Comparison of ENCODE assay signal across 24 cellular contexts in the genomic region with DNA sequence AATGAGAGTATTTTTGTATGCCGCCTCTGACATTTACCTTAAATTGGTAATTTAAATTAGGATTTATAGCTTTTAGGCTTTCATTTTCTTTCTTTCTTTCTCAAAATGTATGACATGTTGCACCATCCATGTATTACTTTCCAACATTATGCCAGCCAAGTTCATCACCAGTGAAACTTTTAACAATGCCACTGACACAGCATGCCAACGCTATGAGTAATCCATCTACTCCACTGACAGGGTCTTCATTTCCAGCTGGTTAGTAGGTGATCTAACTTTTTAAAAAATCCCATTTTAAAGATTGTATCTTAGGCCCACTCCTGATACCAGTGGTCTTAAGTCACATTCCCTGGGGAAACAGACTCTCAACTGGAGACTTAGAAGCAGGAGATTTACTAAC. TPM values are rescaled to one million over a fixed set of nuclear protein-coding genes. Genes with fewer than 3 reads are reported as not detected.
A peak's percentile ranks its signal among the peaks of the same experiment; 100 is the strongest.
DNase-seq lines count a peak whose midpoint lies in the region; TF ChIP-seq lines count a peak whose summit lies in the region.
"Had no signal": no experiment of that assay in that cellular context is flagged by ENCODE, and none has a peak within 500 bp of the region (broad histone marks: within the 10 kb centered on the region; RNA-seq: fewer than 3 reads in every experiment).

No MANE protein-coding gene starts in this region.

- intact Hi-C loops in A673 (cut with micrococcal nuclease; ENCODE audit: unreplicated experiment), result no loop called here
- intact Hi-C loops in mammary epithelial cell (cut with micrococcal nuclease), result loop anchor here (1.0 kb wide), 1 partner anchor 16 kb away; no protein-coding TSS in a partner anchor

- no peak overlapping the region for H3K4me3 Mint-ChIP-seq in immature natural killer cell
- H3K4me3 Mint-ChIP-seq: activated naive CD4-positive, alpha-beta T cell treated with anti-CD3 and anti-CD28 coated beads for 36 hours; CD14-positive monocyte; IgD-negative memory B cell had no signal

- H3K9me3 ChIP-seq in A673 (ENCODE audit: low read depth, low read length, poor library complexity, severe bottlenecking), result no peaks in the 10 kb centered on the region
- H3K9me3 ChIP-seq in mammary epithelial cell (replicated peaks; ENCODE audit: insufficient read depth, low read length), result no peaks in the 10 kb centered on the region
- H3K9me3 ChIP-seq: A549 had no signal

- H2AFZ ChIP-seq in mammary epithelial cell (ENCODE audit: low read depth, low read length), result peak overlapping the region; percentile 66

- 6% methylated on average over 2 of the region's 2 CpGs for WGBS in mammary epithelial cell (ENCODE audit: low coverage, missing lambda C conversion rate)

- BruUV-seq in A673 (replicated peaks; lab: Mats Ljungman, UMichigan), result no TSS peak
- BruUV-seq in mammary epithelial cell (replicated peaks; lab: Mats Ljungman, UMichigan), result no TSS peak

- peaks cover 0 to 4% (median 0%) of the 10 kb centered on the region in 3 donors for H3K27me3 Mint-ChIP-seq in immature natural killer cell (ENCODE audit: low read depth in 3 of 3)
- H3K27me3 Mint-ChIP-seq: IgD-negative memory B cell, progenitor cell of endocrine pancreas had no signal

- dilution Hi-C loops in mammary epithelial cell (cut with HindIII; ENCODE audit: low sequenced_read_pairs), result no loop called here

- H3K9me3 Mint-ChIP-seq in immature natural killer cell, result peaks cover 0 to 8% (median 0%) of the 10 kb centered on the region in 6 donors
- H3K9me3 Mint-ChIP-seq: activated naive CD4-positive, alpha-beta T cell treated with anti-CD3 and anti-CD28 coated beads for 36 hours; IgD-negative memory B cell had no signal

- in situ Hi-C loops in mammary epithelial cell (cut with MboI; ENCODE audit: low sequenced_read_pairs in 2 of 2), result no loop called here

- no peaks in the 10 kb centered on the region for H3K4me1 Mint-ChIP-seq in immature natural killer cell
- H3K4me1 Mint-ChIP-seq: CD14-positive monocyte, IgD-negative memory B cell had no signal

- POLR2A ChIA-PET in A673 (lab: Charles Lee; ENCODE audit: low non-redundant PET), result no interaction called here

- no peaks in the 10 kb centered on the region for H3K27me3 ChIP-seq in A673 (replicated peaks; ENCODE audit: insufficient read depth, low read depth, low read length, poor library complexity)
- no peaks in the 10 kb centered on the region for H3K27me3 ChIP-seq in mammary epithelial cell (ENCODE audit: insufficient read depth, low read length)

- no peaks in the 10 kb centered on the region for H4K20me1 ChIP-seq in mammary epithelial cell (ENCODE audit: insufficient read depth, low read length)

- CTCF ChIA-PET in A673 (lab: Charles Lee) (no interaction called here), mammary epithelial cell (lab: Charles Lee; ENCODE audit: low non-redundant PET) (interaction anchor here (0.8 kb wide), 1 partner anchor 44 kb away, joined by 7 read pairs; the partner anchor contains the start of gene CLDN1)

- no peak for TF ChIP-seq CTCF in A673 (conservative IDR thresholded peaks at IDR 0.05; ENCODE audit: low read depth, low read length)
- no peak for TF ChIP-seq CTCF in mammary epithelial cell (conservative IDR thresholded peaks at IDR 0.05 in 1 of 2, IDR thresholded peaks at IDR 0.05 in 1 of 2; ENCODE audit: extremely low read depth in 1 of 2, insufficient read depth in 1 of 2, low read depth in 1 of 2, low read length in 2 of 2)

- no peaks in the 10 kb centered on the region for H3K79me2 ChIP-seq in mammary epithelial cell (ENCODE audit: insufficient read depth, low read length)

- TF ChIP-seq EP300 in Ishikawa (IDR thresholded peaks at IDR 0.05; ENCODE audit: borderline replicate concordance), result no peak

- H3K4me3 ChIP-seq in A673 (ENCODE audit: low read depth, low read length, poor library complexity, severe bottlenecking) (no peak overlapping the region), mammary epithelial cell (replicated peaks in 1 of 3; ENCODE audit: insufficient read depth in 1 of 3, low read depth in 2 of 3, low read length in 3 of 3) (no peak overlapping the region)
- H3K4me3 ChIP-seq: A549, smooth muscle cell had no signal

- TF ChIP-seq RAD21 in Ishikawa (IDR thresholded peaks at IDR 0.05; ENCODE audit: low read depth), result no peak

- H3K36me3 Mint-ChIP-seq in immature natural killer cell, result no peaks in the 10 kb centered on the region
- H3K36me3 Mint-ChIP-seq: CD14-positive monocyte had no signal

- no peak overlapping the region for H3K4me2 ChIP-seq in mammary epithelial cell (ENCODE audit: insufficient read depth, low read depth, low read length)
- H3K4me2 ChIP-seq: A549, smooth muscle cell had no signal

- DNase-seq in A673 (ENCODE audit: low spot score) (peak; percentile 41), mammary epithelial cell (peak; percentile 72), kidney glomerular epithelial cell (lab: John Stamatoyannopoulos, UW) (peak; percentile 74), COLO829 (ENCODE audit: low spot score) (no peak), GM19240 (ENCODE audit: insufficient read length, low spot score) (no peak), NCI-H510A treated with DMSO at 0.1 percent for 48 hours (lab: John Stamatoyannopoulos, UW) (no peak), immature natural killer cell (no peak)
- DNase-seq: activated CD4-positive, alpha-beta T cell treated with anti-CD3 and anti-CD28 coated beads, Interleukin-2, amount 50 U/mL, for 4 hours; activated naive CD4-positive, alpha-beta T cell treated with anti-CD3 and anti-CD28 coated beads for 36 hours; DMS 273 treated with DMSO at 0.1 percent for 48 hours; foreskin melanocyte; hypothalamus; NCI-H2029; SHP77; stimulated activated CD4-positive, alpha-beta T cell treated with anti-CD3 and anti-CD28 coated beads, Interleukin-4, amount 100 ng/mL, for 24 hours; WERI-Rb-1 had no signal

- no peaks in the 10 kb centered on the region for H3K36me3 ChIP-seq in A673 (ENCODE audit: insufficient read depth, low read length, poor library complexity, severe bottlenecking)
- no peaks in the 10 kb centered on the region for H3K36me3 ChIP-seq in mammary epithelial cell (ENCODE audit: insufficient read depth, low read length)
- H3K36me3 ChIP-seq: WERI-Rb-1 had no signal

- no peak overlapping the region for H3K27ac Mint-ChIP-seq in immature natural killer cell
- H3K27ac Mint-ChIP-seq: activated naive CD4-positive, alpha-beta T cell treated with anti-CD3 and anti-CD28 coated beads for 36 hours; CD14-positive monocyte; IgD-negative memory B cell; progenitor cell of endocrine pancreas had no signal

- H3K27ac ChIP-seq in A673 (ENCODE audit: low read depth, low read length, poor library complexity, severe bottlenecking) (no peak overlapping the region), mammary epithelial cell (ENCODE audit: insufficient read depth, low read depth, low read length) (peak overlapping the region; percentile 65)
- H3K27ac ChIP-seq: WERI-Rb-1 had no signal

- no peaks in the 10 kb centered on the region for H3K4me1 ChIP-seq in A673 (ENCODE audit: insufficient read depth, low read length, poor library complexity, severe bottlenecking)
- peaks cover 36% of the 10 kb centered on the region for H3K4me1 ChIP-seq in mammary epithelial cell (ENCODE audit: insufficient read depth, low read length)
- H3K4me1 ChIP-seq: A549 had no signal

- H3K9ac ChIP-seq in mammary epithelial cell (ENCODE audit: insufficient read depth, low read length), result no peak overlapping the region

TF ChIP-seq in Ishikawa, 13 proteins besides CTCF, POLR2A, EP300 and RAD21:
- no peak for TF ChIP-seq EGR1 (IDR thresholded peaks at IDR 0.05)
- peak; percentile 63; the same call in 1 of the 2 replicates for TF ChIP-seq TEAD4 (IDR thresholded peaks at IDR 0.05)

RNA-seq across cellular contexts. Expression of gene CLDN16, which starts 21.8 kb away (rescaled TPM):
- 0.09 and 0.50 TPM in 2 replicates for total RNA-seq in A673 (2021)
- 1 to 10 TPM in 1 of 2 donors, under 1 TPM in 1; 0.33 to 1.3 TPM for total RNA-seq in mammary epithelial cell
- 0.08 TPM for polyA plus RNA-seq in mammary epithelial cell
- polyA minus RNA-seq in mammary epithelial cell, result not detected
- polyA plus RNA-seq in immature natural killer cell, result not detected
- total RNA-seq: activated naive CD4-positive, alpha-beta T cell treated with anti-CD3 and anti-CD28 coated beads for 36 hours; T-helper 1 cell treated with Interleukin-12 subunit alpha and Interleukin-12 subunit beta and Interleukin-4 antibody, amounts not matched to agents 30 ng/mL and 1 ng/mL, for 36 hours had no signal
- polyA plus RNA-seq: CD14-positive monocyte, IgD-negative memory B cell, neural cell had no signal

RNA-seq across cellular contexts. Expression of gene CLDN1, which starts 43.9 kb away (rescaled TPM):
- total RNA-seq in A673 (2021) (173 and 184 TPM in 2 replicates), mammary epithelial cell (10 to 100 TPM; 12.3 to 78.7 TPM)
- polyA plus RNA-seq in mammary epithelial cell (8.6 TPM), immature natural killer cell (not detected)
- polyA minus RNA-seq in mammary epithelial cell, result 33.0 TPM
- polyA plus RNA-seq: CD14-positive monocyte, IgD-negative memory B cell had no signal

Comparison
In these comparisons a context has a peak if more than half of its experiments do, and no peak if none do; other contexts are left out.
1. DNase-seq: peak in A673 (single experiment), mammary epithelial cell (single experiment) and kidney glomerular epithelial cell (single experiment); none in COLO829 (single experiment), GM19240 (single experiment), NCI-H510A treated with DMSO at 0.1 percent for 48 hours (single experiment) and immature natural killer cell (0 of 3).